In the genomic region with DNA sequence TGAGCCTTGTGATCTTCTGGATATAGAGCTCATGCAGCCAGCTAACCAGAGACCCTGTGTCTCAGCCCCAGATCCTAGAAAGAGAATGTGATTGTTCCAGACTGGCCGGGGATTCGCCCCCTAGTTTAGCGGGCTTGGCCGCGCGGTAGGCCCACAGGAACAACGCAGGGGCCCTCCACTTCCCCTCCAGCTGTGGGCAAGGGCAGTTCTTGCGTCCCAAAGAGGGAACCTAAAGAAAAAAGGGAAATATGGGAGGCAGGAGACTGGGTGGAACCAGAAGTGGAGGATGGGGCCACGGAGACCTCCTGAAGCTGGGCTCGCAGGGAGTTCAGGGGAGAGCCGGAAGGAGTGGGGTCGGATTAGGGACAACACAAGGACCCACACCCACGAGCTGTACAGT, we compare ENCODE assay signal across 16 cellular contexts. TPM values are rescaled to one million over a fixed set of nuclear protein-coding genes. Genes with fewer than 3 reads are reported as not detected.
A peak's percentile ranks its signal among the peaks of the same experiment; 100 is the strongest.
DNase-seq lines count a peak whose midpoint lies in the region; ATAC-seq and TF ChIP-seq lines count a peak whose summit lies in the region.
"Had no signal": no experiment of that assay in that cellular context is flagged by ENCODE, and none has a peak within 500 bp of the region (broad histone marks: within the 10 kb centered on the region; RNA-seq: fewer than 3 reads in every experiment).

No MANE protein-coding gene starts in this region.

- BruUV-seq in Calu3 (replicated peaks; lab: Mats Ljungman, UMichigan), result no TSS peak

- no peak overlapping the region for H3K4me3 Mint-ChIP-seq in Calu3 (ENCODE audit: low read depth, unreplicated experiment)
- H3K4me3 Mint-ChIP-seq: activated naive CD8-positive, alpha-beta T cell treated with anti-CD3 and anti-CD28 coated beads, Interleukin-2, amount 50 U/mL, for 24 hours; immature natural killer cell had no signal

- H3K9me3 Mint-ChIP-seq in Calu3 (ENCODE audit: low read depth, unreplicated experiment), result no peaks in the 10 kb centered on the region
- H3K9me3 Mint-ChIP-seq: activated naive CD8-positive, alpha-beta T cell treated with anti-CD3 and anti-CD28 coated beads, Interleukin-2, amount 50 U/mL, for 24 hours; immature natural killer cell had no signal

- H3K4me3 ChIP-seq in NB4 (ENCODE audit: low read depth, low read length) (no peak overlapping the region), lung (no peak overlapping the region), thyroid gland (replicated peaks in 1 of 3) (no peak overlapping the region)

- intact Hi-C loops in thyroid gland (cut with DNase I), result no loop called here
- intact Hi-C loops in Calu3 (cut with micrococcal nuclease; ENCODE audit: unreplicated experiment), result no loop called here

- no peak overlapping the region for H3K27ac Mint-ChIP-seq in Calu3 (ENCODE audit: unreplicated experiment)
- H3K27ac Mint-ChIP-seq: activated naive CD8-positive, alpha-beta T cell treated with anti-CD3 and anti-CD28 coated beads, Interleukin-2, amount 50 U/mL, for 24 hours; immature natural killer cell had no signal

- no peak for TF ChIP-seq POLR2A in NB4 (IDR thresholded peaks at IDR 0.05; ENCODE audit: extremely low read depth, insufficient read length)
- TF ChIP-seq POLR2A in thyroid gland (IDR thresholded peaks at IDR 0.05), result no peak

- H3K27me3 Mint-ChIP-seq in Calu3 (ENCODE audit: unreplicated experiment), result no peaks in the 10 kb centered on the region

- TF ChIP-seq CTCF in NB4 (IDR thresholded peaks at IDR 0.05; ENCODE audit: low read depth, low read length) (no peak), lung (IDR thresholded peaks at IDR 0.05; ENCODE audit: control extremely low read depth, extremely low read depth) (no peak), thyroid gland (IDR thresholded peaks at IDR 0.05) (no peak), Calu3 (IDR thresholded peaks at IDR 0.05; ENCODE audit: unreplicated experiment) (no peak)

- no peak for ATAC-seq in lung (ENCODE audit: insufficient read depth, low FRiP score)
- ATAC-seq in GM19395 (IDR thresholded peaks at IDR 0.05; ENCODE audit: unreplicated experiment), result no peak
- ATAC-seq: activated naive CD8-positive, alpha-beta T cell treated with anti-CD3 and anti-CD28 coated beads, Interleukin-2, amount 50 U/mL, for 24 hours had no signal

- H3K4me1 Mint-ChIP-seq in Calu3 (ENCODE audit: low read depth, unreplicated experiment), result peaks cover 11% of the 10 kb centered on the region

- H3K9me3 ChIP-seq in lung (ENCODE audit: control insufficient read depth in 2 of 2, insufficient read depth in 1 of 2, low read length in 1 of 2) (no peaks in the 10 kb centered on the region), thyroid gland (no peaks in the 10 kb centered on the region)

- H3K36me3 ChIP-seq in lung (ENCODE audit: control insufficient read depth in 2 of 2, insufficient read depth in 2 of 2, low read length in 2 of 2), result no peaks in the 10 kb centered on the region
- H3K36me3 ChIP-seq in thyroid gland, result no peaks in the 10 kb centered on the region

- CTCF ChIA-PET in Calu3 (lab: Charles Lee), result interaction anchor here (0.5 to 1.8 kb wide), 3 partner anchors 16 to 137 kb away, joined by 3 to 5 read pairs (median 3); no protein-coding TSS in a partner anchor

- H3K4me1 ChIP-seq in lung (ENCODE audit: control insufficient read depth in 2 of 2, insufficient read depth in 2 of 2, low read length in 2 of 2), result peaks cover 3 to 30% of the 10 kb centered on the region in 2 donors
- H3K4me1 ChIP-seq in thyroid gland, result peaks cover 81 to 90% of the 10 kb centered on the region in 2 donors

- WGBS in lung, 2 donors, result 15 to 21% methylated on average over 13 of the region's 13 CpGs
- 77 to 79% methylated on average over 13 of the region's 13 CpGs for WGBS in thyroid gland, 2 donors

- no peaks in the 10 kb centered on the region for H3K27me3 ChIP-seq in lung (ENCODE audit: control insufficient read depth, insufficient read depth)
- no peaks in the 10 kb centered on the region for H3K27me3 ChIP-seq in thyroid gland

- DNase-seq in NB4 (ENCODE audit: low read depth) (peak; percentile 63), caudate nucleus (lab: John Stamatoyannopoulos, UW) (no peak), lung (ENCODE audit: low spot score) (no peak), thyroid gland (no peak), Calu3 (no peak), kidney glomerular epithelial cell (lab: John Stamatoyannopoulos, UW) (no peak)
- no peak for DNase-seq in stimulated activated naive CD4-positive, alpha-beta T cell (lab: John Stamatoyannopoulos, UW)
- DNase-seq: activated naive CD8-positive, alpha-beta T cell treated with anti-CD3 and anti-CD28 coated beads, Interleukin-2, amount 50 U/mL, for 24 hours; cortex of kidney; immature natural killer cell; NCI-H446 treated with DMSO at 0.1 percent for 48 hours; T-helper 9 cell had no signal

- H3K27ac ChIP-seq in caudate nucleus (ENCODE audit: low read depth, low read length), result peak overlapping the region; percentile 84
- peak overlapping the region; percentile 77 to 97 for H3K27ac ChIP-seq in lung (ENCODE audit: low read depth in 1 of 2, low read length in 1 of 2)
- peak overlapping the region; percentile 98 to 100 (median 100) for H3K27ac ChIP-seq in thyroid gland

- H3K36me3 Mint-ChIP-seq in Calu3 (ENCODE audit: insufficient read depth, unreplicated experiment), result no peaks in the 10 kb centered on the region

RNA-seq across cellular contexts. Expression of a gene that starts 18.1 kb away (rescaled TPM):
- 10 to 100 TPM in 1 of 2 donors, not detected in 1; 12.1 TPM for total RNA-seq in lung
- 10 to 100 TPM in 1 of 2 donors, 1 to 10 TPM in 1; 9.0 to 13.6 TPM for polyA plus RNA-seq in lung
- 1 to 10 TPM in 1 of 4 donors, under 1 TPM in 2, not detected in 1; 0.22 to 3.6 (median 0.63) TPM for total RNA-seq in thyroid gland
- total RNA-seq in Calu3 (2022), result not detected in 2 replicates
- total RNA-seq: M059J, RPMI7951 had no signal
- polyA plus RNA-seq: neural cell had no signal

RNA-seq across cellular contexts. Expression of a gene that starts 41.5 kb away (rescaled TPM):
- 10 to 100 TPM; 38.6 to 51.4 TPM for total RNA-seq in lung
- polyA plus RNA-seq in lung, result 10 to 100 TPM; 49.7 to 63.3 TPM
- total RNA-seq in thyroid gland, result 100 to 1,000 TPM in 2 of 4 donors, 10 to 100 TPM in 2; 82.8 to 260 (median 167) TPM
- 0.19 and 0.47 TPM in 2 replicates for total RNA-seq in Calu3 (2022)
- polyA plus RNA-seq: immature natural killer cell had no signal

RNA-seq across cellular contexts. Expression of a gene that starts 44.3 kb away (rescaled TPM):
- total RNA-seq in lung, result over 10,000 TPM in 1 of 2 donors, 1,000 to 10,000 TPM in 1; 6,615 to 19,115 TPM
- over 10,000 TPM; 12,892 to 14,488 TPM for polyA plus RNA-seq in lung
- total RNA-seq in thyroid gland, result 100 to 1,000 TPM in 2 of 4 donors, 10 to 100 TPM in 2; 24.8 to 323 (median 116) TPM
- not detected in 2 replicates for total RNA-seq in Calu3 (2022)
- total RNA-seq: M059J, RPMI7951 had no signal
- polyA plus RNA-seq: immature natural killer cell, neural cell had no signal

Comparison
In these comparisons a context has a peak if more than half of its experiments do, and no peak if none do; other contexts are left out.
1. RNA of a gene that starts 41.5 kb away (total RNA-seq): 82.8 to 260 TPM in thyroid gland and 38.6 to 51.4 TPM in lung; 0.19 to 0.47 TPM in Calu3; every median in the first group is over 10 times any median in the second.
2. RNA of a gene that starts 44.3 kb away (total RNA-seq): 6,615 to 19,115 TPM in lung and 24.8 to 323 TPM in thyroid gland; not detected in Calu3; every median in the first group is over 10 times any median in the second.
3. Peak in every context shown above with its lines, with median percentiles within 50 percentile points of each other: H3K27ac ChIP-seq.